In the genomic region with DNA sequence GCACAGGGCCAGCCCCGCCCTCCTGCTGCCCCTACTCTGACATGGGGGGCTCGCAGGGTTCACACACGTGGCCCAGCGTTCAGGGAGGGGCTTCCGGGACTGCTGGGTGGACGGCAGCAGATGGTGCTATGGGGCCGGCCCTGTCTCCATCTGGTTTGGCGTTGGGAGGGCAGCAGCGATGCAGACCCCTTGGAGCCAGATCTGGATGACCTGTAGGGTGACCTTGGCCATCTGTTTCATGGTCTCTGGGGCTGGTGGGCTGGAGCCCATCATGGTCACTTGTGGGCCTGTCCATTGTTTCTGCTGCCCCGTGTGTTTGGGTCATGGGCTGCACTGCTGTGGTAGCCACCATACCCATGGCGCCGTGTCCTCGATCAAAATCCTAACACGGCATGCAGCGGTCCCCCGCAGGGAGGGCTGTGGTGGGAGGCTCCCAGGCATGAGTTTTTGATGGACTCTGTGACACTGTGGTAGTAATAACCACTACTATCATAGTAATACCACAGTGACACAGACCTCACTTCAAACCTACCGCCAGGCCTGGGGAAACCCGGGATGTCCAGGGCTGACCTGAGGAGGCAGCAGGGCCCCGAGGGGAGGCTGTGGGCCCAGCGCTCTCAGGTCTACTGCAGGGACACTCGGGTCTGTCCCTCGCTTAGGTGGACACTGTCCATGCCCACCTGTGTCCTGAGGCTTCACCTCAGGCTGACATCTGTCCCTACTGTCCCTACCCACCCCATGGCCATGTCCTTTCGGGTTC, we compare ENCODE assay signal across 13 cellular contexts.
A peak's percentile ranks its signal among the peaks of the same experiment; 100 is the strongest.
DNase-seq lines count a peak whose midpoint lies in the region; ATAC-seq and TF ChIP-seq lines count a peak whose summit lies in the region.
"Had no signal": no experiment of that assay in that cellular context is flagged by ENCODE, and none has a peak within 500 bp of the region (broad histone marks: within the 10 kb centered on the region; RNA-seq: fewer than 3 reads in every experiment).

No MANE protein-coding gene starts in this region.

- H3K4me1 ChIP-seq in tibial artery = no peaks in the 10 kb centered on the region
- H3K4me1 ChIP-seq: tibial nerve had no signal

- TF ChIP-seq CTCF in activated B cell treated with CpG ODN at 0.5 μM for 24 hours (IDR thresholded peaks at IDR 0.05) (no peak), mesothelial cell of epicardium (IDR thresholded peaks at IDR 0.05; ENCODE audit: unreplicated experiment) (no peak), tibial artery (IDR thresholded peaks at IDR 0.05) (no peak), endothelial cell (IDR thresholded peaks at IDR 0.05; ENCODE audit: unreplicated experiment) (no peak)

- no peaks in the 10 kb centered on the region for H3K36me3 ChIP-seq in tibial artery
- H3K36me3 ChIP-seq: tibial nerve had no signal

- H3K9me3 Mint-ChIP-seq in activated T-cell treated with anti-CD3 and anti-CD28 coated beads, Interleukin-2, amount 50 U/mL, for 72 hours = no peaks in the 10 kb centered on the region
- H3K9me3 Mint-ChIP-seq in activated B cell treated with CpG ODN at 0.5 μM for 24 hours = no peaks in the 10 kb centered on the region
- H3K9me3 Mint-ChIP-seq in mesothelial cell of epicardium = peaks cover 18% of the 10 kb centered on the region
- peaks cover 14% of the 10 kb centered on the region for H3K9me3 Mint-ChIP-seq in endothelial cell (ENCODE audit: unreplicated experiment)

- no peak overlapping the region for H3K27ac ChIP-seq in tibial artery
- H3K27ac ChIP-seq: tibial nerve had no signal

- ATAC-seq in activated T-cell treated with anti-CD3 and anti-CD28 coated beads, Interleukin-2, amount 50 U/mL, for 72 hours (replicated peaks in 1 of 2) = no peak
- ATAC-seq in activated B cell treated with CpG ODN at 0.5 μM for 24 hours (ENCODE audit: low read depth) = no peak

- DNase-seq in activated T-cell treated with anti-CD3 and anti-CD28 coated beads, Interleukin-2, amount 50 U/mL, for 1 hour = peak; percentile 7
- DNase-seq in activated T-cell treated with anti-CD3 and anti-CD28 coated beads, Interleukin-2, amount 50 U/mL, for 72 hours = no peak
- DNase-seq in activated B cell treated with CpG ODN at 0.5 μM for 24 hours (no peak), mesothelial cell of epicardium (ENCODE audit: low spot score in 2 of 2, unreplicated experiment in 2 of 2) (peak; percentile 6 to 27), tibial artery (peak; percentile 8 to 51), amygdala (lab: John Stamatoyannopoulos, UW) (no peak), endothelial cell (ENCODE audit: low spot score) (no peak), AG08395 (ENCODE audit: low spot score) (no peak)
- DNase-seq: effector CD8-positive, alpha-beta T cell; NCI-H2107; occipital lobe; small intestine had no signal

- H3K4me3 ChIP-seq in tibial artery = no peak overlapping the region
- H3K4me3 ChIP-seq: tibial nerve had no signal

- H3K9me3 ChIP-seq in tibial artery = no peaks in the 10 kb centered on the region

- peaks cover 0 to 13% of the 10 kb centered on the region in 2 donors for H3K27me3 ChIP-seq in tibial artery
- H3K27me3 ChIP-seq: tibial nerve had no signal

- no peak overlapping the region for H3K4me3 Mint-ChIP-seq in activated T-cell treated with anti-CD3 and anti-CD28 coated beads, Interleukin-2, amount 50 U/mL, for 72 hours
- peak overlapping the region; percentile 69 for H3K4me3 Mint-ChIP-seq in activated B cell treated with CpG ODN at 0.5 μM for 24 hours
- H3K4me3 Mint-ChIP-seq in mesothelial cell of epicardium = no peak overlapping the region
- H3K4me3 Mint-ChIP-seq in endothelial cell (ENCODE audit: unreplicated experiment) = no peak overlapping the region

- H3K36me3 Mint-ChIP-seq in activated T-cell treated with anti-CD3 and anti-CD28 coated beads, Interleukin-2, amount 50 U/mL, for 72 hours (ENCODE audit: insufficient read depth in 2 of 2) = no peaks in the 10 kb centered on the region
- H3K36me3 Mint-ChIP-seq in activated B cell treated with CpG ODN at 0.5 μM for 24 hours (ENCODE audit: low read depth) (no peaks in the 10 kb centered on the region), mesothelial cell of epicardium (peaks cover 5% of the 10 kb centered on the region), endothelial cell (ENCODE audit: low read depth, unreplicated experiment) (peaks cover 5% of the 10 kb centered on the region)

- H3K4me1 Mint-ChIP-seq in activated T-cell treated with anti-CD3 and anti-CD28 coated beads, Interleukin-2, amount 50 U/mL, for 72 hours (ENCODE audit: low read depth) = no peaks in the 10 kb centered on the region
- H3K4me1 Mint-ChIP-seq in activated B cell treated with CpG ODN at 0.5 μM for 24 hours (peaks cover 2% of the 10 kb centered on the region), mesothelial cell of epicardium (no peaks in the 10 kb centered on the region), endothelial cell (ENCODE audit: unreplicated experiment) (no peaks in the 10 kb centered on the region)

- CTCF ChIA-PET in activated B cell treated with CpG ODN at 0.5 μM for 24 hours (lab: Charles Lee) = no interaction called here

- intact Hi-C loops in activated B cell treated with CpG ODN at 0.5 μM for 24 hours (cut with micrococcal nuclease) (loop anchor here (2.0 kb wide), 1 partner anchor 23 kb away; no protein-coding TSS in a partner anchor), tibial artery (cut with DNase I; ENCODE audit: low total_unique reads) (no loop called here)

- H3K27me3 Mint-ChIP-seq in activated T-cell treated with anti-CD3 and anti-CD28 coated beads, Interleukin-2, amount 50 U/mL, for 72 hours (ENCODE audit: low read depth) = peaks cover 7% of the 10 kb centered on the region
- H3K27me3 Mint-ChIP-seq in activated B cell treated with CpG ODN at 0.5 μM for 24 hours (no peaks in the 10 kb centered on the region), mesothelial cell of epicardium (ENCODE audit: low read depth) (no peaks in the 10 kb centered on the region), endothelial cell (ENCODE audit: unreplicated experiment) (peaks cover 12% of the 10 kb centered on the region)

- no peak overlapping the region for H3K27ac Mint-ChIP-seq in activated T-cell treated with anti-CD3 and anti-CD28 coated beads, Interleukin-2, amount 50 U/mL, for 72 hours
- H3K27ac Mint-ChIP-seq in activated B cell treated with CpG ODN at 0.5 μM for 24 hours (no peak overlapping the region), mesothelial cell of epicardium (no peak overlapping the region), endothelial cell (ENCODE audit: unreplicated experiment) (no peak overlapping the region)

- POLR2A ChIA-PET in activated B cell treated with CpG ODN at 0.5 μM for 24 hours (lab: Charles Lee) = interaction anchor here (1.2 kb wide), 1 partner anchor 22 kb away, joined by 6 read pairs; no protein-coding TSS in a partner anchor

Comparison
In these comparisons a context has a peak if more than half of its experiments do, and no peak if none do; other contexts are left out.
1. DNase-seq: peak in activated T-cell treated with anti-CD3 and anti-CD28 coated beads, Interleukin-2, amount 50 U/mL, for 1 hour (single experiment), mesothelial cell of epicardium (2 of 2) and tibial artery (2 of 2); none in activated T-cell treated with anti-CD3 and anti-CD28 coated beads, Interleukin-2, amount 50 U/mL, for 72 hours (0 of 2), activated B cell treated with CpG ODN at 0.5 μM for 24 hours (single experiment), amygdala (0 of 56), endothelial cell (single experiment) and AG08395 (single experiment).